Comparison of ENCODE assay signal across 8 cellular contexts in the genomic region with DNA sequence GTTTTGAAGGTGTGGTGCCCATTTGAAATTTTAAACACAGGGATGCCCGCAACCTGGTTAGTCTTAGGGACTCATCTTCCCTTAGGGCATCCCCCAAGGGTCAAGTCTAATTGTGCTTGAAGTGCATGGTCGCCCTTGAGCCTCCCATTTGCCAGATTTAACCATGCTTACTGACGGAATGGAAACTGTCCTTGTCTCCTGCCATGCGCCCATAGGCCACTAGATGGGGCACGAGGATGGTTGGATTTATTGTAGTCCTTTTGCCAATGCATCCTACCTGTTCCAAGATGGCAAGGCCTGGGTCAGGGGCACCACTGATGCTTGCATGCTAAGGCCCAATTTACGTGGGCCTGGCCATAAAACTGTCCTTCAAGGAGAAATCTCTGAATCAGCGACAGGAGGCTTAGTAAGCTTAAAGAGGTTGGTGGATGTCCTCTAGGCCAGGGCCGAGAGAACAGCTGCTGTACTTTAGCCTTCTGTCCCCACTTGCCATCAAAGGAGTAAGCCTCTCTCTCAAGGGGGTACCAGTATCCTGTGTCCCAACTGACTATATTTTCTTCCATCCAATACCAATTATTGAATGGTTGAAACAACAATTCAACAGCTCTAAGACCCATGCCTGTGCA.
DNase-seq lines count a peak whose midpoint lies in the region; ATAC-seq lines count a peak whose summit lies in the region.

No MANE protein-coding gene starts in this region.

- no peaks in the 10 kb centered on the region for H3K36me3 ChIP-seq in CD8-positive, alpha-beta memory T cell (ENCODE audit: insufficient read depth, low read length)

- CTCF ChIA-PET in CD8-positive, alpha-beta memory T cell (lab: Charles Lee), result no interaction called here

- H3K27me3 ChIP-seq in CD8-positive, alpha-beta memory T cell (ENCODE audit: insufficient read depth, low read length, poor library complexity, severe bottlenecking), result no peaks in the 10 kb centered on the region

- H3K36me3 Mint-ChIP-seq in CD8-positive, alpha-beta memory T cell, result no peaks in the 10 kb centered on the region

- peaks cover 0 to 12% (median 5%) of the 10 kb centered on the region in 5 donors for H3K9me3 Mint-ChIP-seq in CD8-positive, alpha-beta memory T cell

- no peaks in the 10 kb centered on the region for H3K4me1 Mint-ChIP-seq in CD8-positive, alpha-beta memory T cell

- H3K4me3 Mint-ChIP-seq in CD8-positive, alpha-beta memory T cell, result no peak overlapping the region

- H3K27me3 Mint-ChIP-seq in CD8-positive, alpha-beta memory T cell, result peaks cover 0 to 3% of the 10 kb centered on the region in 2 donors

- H3K9me3 ChIP-seq in CD8-positive, alpha-beta memory T cell (ENCODE audit: low read length), result no peaks in the 10 kb centered on the region

- H3K4me3 ChIP-seq in CD8-positive, alpha-beta memory T cell (ENCODE audit: low read length), result no peak overlapping the region

- DNase-seq in COLO668 (lab: John Stamatoyannopoulos, UW; ENCODE audit: unreplicated experiment), result peak; percentile 17
- peak; percentile 55 for DNase-seq in NCI-H1105 treated with DMSO at 0.1 percent for 48 hours (lab: John Stamatoyannopoulos, UW)
- DNase-seq in activated CD8-positive, alpha-beta memory T cell treated with anti-CD3 and anti-CD28 coated beads, Interleukin-2, amount 50 U/mL, for 48 hours, result peak; percentile 74
- DNase-seq in left ventricle myocardium superior, result peak; percentile 36
- DNase-seq in stimulated activated CD4-positive, alpha-beta T cell treated with anti-CD3 and anti-CD28 coated beads, Interleukin-15, amount 100 ng/mL, for 24 hours, result peak; percentile 55
- no peak for DNase-seq in CD8-positive, alpha-beta memory T cell

- intact Hi-C loops in left ventricle myocardium superior (cut with micrococcal nuclease), result no loop called here

- H3K27ac ChIP-seq in CD8-positive, alpha-beta memory T cell (ENCODE audit: low read depth, low read length), result no peak overlapping the region

- POLR2A ChIA-PET in CD8-positive, alpha-beta memory T cell (lab: Charles Lee), result no interaction called here

- no peaks in the 10 kb centered on the region for H3K4me1 ChIP-seq in CD8-positive, alpha-beta memory T cell (ENCODE audit: insufficient read depth, low read length)

- ATAC-seq in GM18511 (IDR thresholded peaks at IDR 0.05; ENCODE audit: unreplicated experiment), result peak; percentile 79
- ATAC-seq in HG02852 (IDR thresholded peaks at IDR 0.05; ENCODE audit: unreplicated experiment), result peak; percentile 80
- ATAC-seq in left ventricle myocardium superior, result peak; percentile 30

- no peak overlapping the region for H3K27ac Mint-ChIP-seq in CD8-positive, alpha-beta memory T cell

Comparison
In these comparisons a context has a peak if more than half of its experiments do, and no peak if none do; other contexts are left out.
1. DNase-seq: peak in COLO668 (single experiment), NCI-H1105 treated with DMSO at 0.1 percent for 48 hours (single experiment), activated CD8-positive, alpha-beta memory T cell treated with anti-CD3 and anti-CD28 coated beads, Interleukin-2, amount 50 U/mL, for 48 hours (single experiment), left ventricle myocardium superior (single experiment) and stimulated activated CD4-positive, alpha-beta T cell treated with anti-CD3 and anti-CD28 coated beads, Interleukin-15, amount 100 ng/mL, for 24 hours (single experiment); none in CD8-positive, alpha-beta memory T cell (0 of 5).
2. ATAC-seq: peak in every context shown above with its lines; median percentile 80 in HG02852; 79 in GM18511; 30 in left ventricle myocardium superior.